In genomic region chr1:27627051-27627450, GRCh38 we compare ENCODE assay signal across 17 cellular contexts. TPM values are rescaled to one million over a fixed set of nuclear protein-coding genes. Genes with fewer than 3 reads are reported as not detected.
A peak's percentile ranks its signal among the peaks of the same experiment; 100 is the strongest.
DNase-seq lines count a peak whose midpoint lies in the region; ATAC-seq and TF ChIP-seq lines count a peak whose summit lies in the region.
"Had no signal": no experiment of that assay in that cellular context is flagged by ENCODE, and none has a peak within 500 bp of the region (broad histone marks: within the 10 kb centered on the region; RNA-seq: fewer than 3 reads in every experiment).

No MANE protein-coding gene starts in this region.

- H3K9me3 Mint-ChIP-seq in CD8-positive, alpha-beta memory T cell: no peaks in the 10 kb centered on the region
- H3K9me3 Mint-ChIP-seq in central memory CD8-positive, alpha-beta T cell: no peaks in the 10 kb centered on the region

- no peaks in the 10 kb centered on the region for H3K36me3 Mint-ChIP-seq in CD8-positive, alpha-beta memory T cell
- peaks cover 8% of the 10 kb centered on the region for H3K36me3 Mint-ChIP-seq in central memory CD8-positive, alpha-beta T cell (ENCODE audit: insufficient read depth)

- TF ChIP-seq POLR2A in spleen (IDR thresholded peaks at IDR 0.05): no peak

- intact Hi-C loops in spleen (cut with DNase I; ENCODE audit: low total_unique reads): no loop called here

- peak overlapping the region in 2 of 7 donors; percentile 48 to 75 for H3K4me3 Mint-ChIP-seq in CD8-positive, alpha-beta memory T cell
- no peak overlapping the region for H3K4me3 Mint-ChIP-seq in central memory CD8-positive, alpha-beta T cell

- no peaks in the 10 kb centered on the region for H3K27me3 ChIP-seq in CD8-positive, alpha-beta memory T cell (ENCODE audit: insufficient read depth, low read length, poor library complexity, severe bottlenecking)
- H3K27me3 ChIP-seq in spleen (replicated peaks in 1 of 7): no peaks in the 10 kb centered on the region

- H3K4me1 ChIP-seq in CD8-positive, alpha-beta memory T cell (ENCODE audit: insufficient read depth, low read length): peaks cover 66% of the 10 kb centered on the region
- H3K4me1 ChIP-seq in HEK293 (ENCODE audit: control insufficient read depth, insufficient read depth, low read length) (no peaks in the 10 kb centered on the region), spleen (peaks cover 59 to 100% (median 100%) of the 10 kb centered on the region in 6 donors)
- H3K4me1 ChIP-seq: Caco-2 had no signal

- WGBS in spleen, 5 donors: 59 to 87% (median 75%) methylated on average over 5 of the region's 5 CpGs

- no peaks in the 10 kb centered on the region for H3K9me3 ChIP-seq in CD8-positive, alpha-beta memory T cell (ENCODE audit: low read length)
- H3K9me3 ChIP-seq in HEK293 (ENCODE audit: control insufficient read depth, insufficient read depth, low read depth, low read length) (no peaks in the 10 kb centered on the region), spleen (no peaks in the 10 kb centered on the region)
- H3K9me3 ChIP-seq: Caco-2 had no signal

- ATAC-seq in central memory CD8-positive, alpha-beta T cell (replicated peaks; ENCODE audit: extremely low read depth, poor library complexity, severe bottlenecking): peak; percentile 39
- ATAC-seq: PC-3 had no signal

- H3K27ac ChIP-seq in CD8-positive, alpha-beta memory T cell (ENCODE audit: low read depth, low read length): no peak overlapping the region
- no peak overlapping the region for H3K27ac ChIP-seq in HEK293 (ENCODE audit: extremely low read depth, low read depth, low read length)
- peak overlapping the region; percentile 57 to 98 (median 88) for H3K27ac ChIP-seq in spleen
- H3K27ac ChIP-seq: SK-N-MC had no signal

- H3K27ac Mint-ChIP-seq in CD8-positive, alpha-beta memory T cell: peak overlapping the region in 5 of 8 donors; percentile 70 to 85 (median 80)
- no peak overlapping the region for H3K27ac Mint-ChIP-seq in central memory CD8-positive, alpha-beta T cell (ENCODE audit: low read depth)

- CTCF ChIA-PET in CD8-positive, alpha-beta memory T cell (lab: Charles Lee): interaction anchor here (1.3 to 3.2 kb wide), 3 partner anchors 18 to 331 kb away, joined by 3 to 10 read pairs (median 5); no protein-coding TSS in a partner anchor
- CTCF ChIA-PET in HEK293 (lab: Yijun Ruan, JAX): interaction anchor here (0.6 to 2.1 kb wide), 2 partner anchors 20 to 36 kb away, joined by 3 to 7 read pairs; no protein-coding TSS in a partner anchor

- no peak overlapping the region for H3K4me3 ChIP-seq in CD8-positive, alpha-beta memory T cell (ENCODE audit: low read length)
- H3K4me3 ChIP-seq in HEK293 (ENCODE audit: low read depth, low read length) (no peak overlapping the region), spleen (peak overlapping the region in 1 of 8 donors; percentile 66)
- H3K4me3 ChIP-seq: SK-N-MC had no signal

- DNase-seq in CD8-positive, alpha-beta memory T cell: no peak
- no peak for DNase-seq in central memory CD8-positive, alpha-beta T cell (ENCODE audit: low spot score in 2 of 2)
- DNase-seq in spleen (no peak), COR-L47 (lab: John Stamatoyannopoulos, UW) (no peak), NCI-H345 treated with DMSO at 0.1 percent for 48 hours (lab: John Stamatoyannopoulos, UW; ENCODE audit: unreplicated experiment) (no peak)
- no peak for DNase-seq in activated CD4-positive, CD25-positive, alpha-beta regulatory T cell (lab: John Stamatoyannopoulos, UW)
- DNase-seq: Caco-2, DMS53, HCEC 1CT, NCI-H1436, NCI-H2081 treated with DMSO at 0.1 percent for 48 hours, NCI-H526, PC-3 had no signal

- TF ChIP-seq CTCF in HEK293 (tag by site-specific recombination; IDR thresholded peaks at IDR 0.05): no peak
- TF ChIP-seq CTCF in spleen (IDR thresholded peaks at IDR 0.05 in 8 of 11, conservative IDR thresholded peaks at IDR 0.05 in 3 of 11): no peak

- H3K36me3 ChIP-seq in CD8-positive, alpha-beta memory T cell (ENCODE audit: insufficient read depth, low read length): no peaks in the 10 kb centered on the region
- H3K36me3 ChIP-seq in HEK293 (ENCODE audit: control insufficient read depth in 2 of 2, insufficient read depth in 1 of 2, low read length in 2 of 2) (no peaks in the 10 kb centered on the region), spleen (peaks cover 0 to 27% (median 0%) of the 10 kb centered on the region in 6 donors)

- POLR2A ChIA-PET in CD8-positive, alpha-beta memory T cell (lab: Charles Lee): no interaction called here
- POLR2A ChIA-PET in HEK293 (lab: Yijun Ruan, JAX): no interaction called here

- peaks cover 44 to 58% (median 56%) of the 10 kb centered on the region in 3 donors for H3K4me1 Mint-ChIP-seq in CD8-positive, alpha-beta memory T cell
- H3K4me1 Mint-ChIP-seq in central memory CD8-positive, alpha-beta T cell: peaks cover 53% of the 10 kb centered on the region

- no peaks in the 10 kb centered on the region for H3K27me3 Mint-ChIP-seq in CD8-positive, alpha-beta memory T cell
- H3K27me3 Mint-ChIP-seq in central memory CD8-positive, alpha-beta T cell: no peaks in the 10 kb centered on the region

TF ChIP-seq in HEK293, 187 proteins besides CTCF, POLR2A, EP300 and RAD21:
- TF ChIP-seq ZNF843 (tag by site-specific recombination; IDR thresholded peaks at IDR 0.05) (no peak), ZNF707 (tag by site-specific recombination; IDR thresholded peaks at IDR 0.05) (no peak), ZBTB11 (tag by site-specific recombination; conservative IDR thresholded peaks at IDR 0.05; ENCODE audit: low read depth) (no peak), ZNF585B (tag by site-specific recombination; IDR thresholded peaks at IDR 0.05) (no peak), ZFP3 (tag by site-specific recombination; IDR thresholded peaks at IDR 0.05; ENCODE audit: low read depth) (no peak), ZSCAN4 (tag by site-specific recombination; IDR thresholded peaks at IDR 0.05) (peak; percentile 63), AEBP2 (tag by site-specific recombination; IDR thresholded peaks at IDR 0.05; ENCODE audit: borderline replicate concordance) (no peak)

RNA-seq across cellular contexts. Expression of gene FGR, which starts 7.9 kb away (rescaled TPM):
- total RNA-seq in CD8-positive, alpha-beta memory T cell: 1 to 10 TPM; 1.6 to 1.8 TPM
- polyA plus RNA-seq in CD8-positive, alpha-beta memory T cell: 49.6 TPM
- total RNA-seq in spleen: 100 to 1,000 TPM in 6 of 7 donors, 10 to 100 TPM in 1; 90.5 to 249 (median 134) TPM
- polyA plus RNA-seq in spleen: 10 to 100 TPM; 44.7 to 94.2 (median 78.6) TPM
- total RNA-seq: Caco-2, PC-3 had no signal
- polyA plus RNA-seq: AG04450, BJ had no signal

RNA-seq across cellular contexts. Expression of gene AHDC1, which starts 23.1 kb away (rescaled TPM):
- total RNA-seq in CD8-positive, alpha-beta memory T cell: 10 to 100 TPM; 11.5 TPM
- polyA plus RNA-seq in CD8-positive, alpha-beta memory T cell: 1.9 TPM
- total RNA-seq in spleen: 100 to 1,000 TPM in 1 of 7 donors, 10 to 100 TPM in 6; 35.1 to 104 (median 54.6) TPM
- 10 to 100 TPM in 1 of 3 donors, 1 to 10 TPM in 2; 3.2 to 24.2 (median 4.3) TPM for polyA plus RNA-seq in spleen

RNA-seq across cellular contexts. Expression of gene IFI6, which starts 44.9 kb away (rescaled TPM):
- 10 to 100 TPM; 10.7 to 12.3 TPM for total RNA-seq in CD8-positive, alpha-beta memory T cell
- 161 TPM for polyA plus RNA-seq in CD8-positive, alpha-beta memory T cell
- 10 to 100 TPM; 41.6 to 85.8 (median 48.6) TPM for total RNA-seq in spleen
- polyA plus RNA-seq in spleen: 10 to 100 TPM; 50.7 to 85.5 (median 74.7) TPM

Comparison
In these comparisons a context has a peak if more than half of its experiments do, and no peak if none do; other contexts are left out.
1. H3K27ac ChIP-seq: peak in spleen (8 of 8); none in CD8-positive, alpha-beta memory T cell (single experiment) and HEK293 (single experiment).
2. RNA of gene FGR, which starts 7.9 kb away (total RNA-seq): 90.5 to 249 TPM in spleen; 1.6 to 1.8 TPM in CD8-positive, alpha-beta memory T cell; every median in the first group is over 10 times any median in the second.